Comparison of ENCODE assay signal across 1 cellular context in genomic region chr17:19305761-19306159, GRCh38.
TF ChIP-seq lines count a peak whose summit lies in the region.

No MANE protein-coding gene starts in this region.

TF ChIP-seq in K562, 482 proteins besides CTCF, POLR2A, EP300 and RAD21 (continued from another document):
- no peak for TF ChIP-seq ZNF586 (CRISPR knock-in tag; conservative IDR thresholded peaks at IDR 0.05)
- no peak for TF ChIP-seq NR3C1 (CRISPR knock-in tag; IDR thresholded peaks at IDR 0.05)
- TF ChIP-seq RFX5 (IDR thresholded peaks at IDR 0.05; ENCODE audit: low read depth, low read length): no peak
- TF ChIP-seq ZZZ3 (IDR thresholded peaks at IDR 0.05): no peak
